19 cellular contexts compared by ENCODE assay signal in the genomic region with DNA sequence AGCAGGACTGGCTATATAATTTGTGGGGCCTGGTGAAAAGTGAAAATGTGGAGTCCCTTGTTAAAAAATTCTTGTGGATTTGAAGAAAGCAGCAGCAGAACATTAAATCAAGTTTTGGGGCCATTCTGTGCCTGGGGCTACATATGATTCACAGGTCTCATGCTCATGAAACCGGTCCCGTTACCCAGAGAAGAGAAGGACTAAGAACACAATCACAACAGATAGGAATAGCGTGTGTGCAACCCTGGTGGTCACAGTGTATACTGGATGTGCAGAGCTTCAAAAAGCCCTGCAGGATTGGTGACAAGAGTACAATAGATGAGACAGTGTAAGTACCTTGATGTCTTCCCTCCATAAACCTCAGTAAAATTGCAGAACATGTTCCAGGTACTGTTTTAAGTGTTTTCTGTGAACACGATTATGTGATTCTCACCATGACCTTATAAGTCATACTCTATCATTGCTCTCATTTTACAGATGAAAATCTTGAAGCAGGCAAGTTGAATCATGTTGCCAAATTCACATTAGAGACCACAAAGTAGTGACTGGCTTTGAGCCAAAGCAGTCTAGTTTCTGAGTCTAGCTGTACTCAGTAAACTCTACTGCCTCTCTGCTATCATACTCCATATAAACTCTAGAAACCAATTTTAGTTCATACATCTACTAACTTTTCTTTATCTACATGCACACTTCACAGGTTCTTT.
A peak's percentile ranks its signal among the peaks of the same experiment; 100 is the strongest.
DNase-seq lines count a peak whose midpoint lies in the region; ATAC-seq and TF ChIP-seq lines count a peak whose summit lies in the region.
"Had no signal": no experiment of that assay in that cellular context is flagged by ENCODE, and none has a peak within 500 bp of the region (broad histone marks: within the 10 kb centered on the region; RNA-seq: fewer than 3 reads in every experiment).

No MANE protein-coding gene starts in this region.

- H3K4me1 ChIP-seq in A673 (ENCODE audit: insufficient read depth, low read length, poor library complexity, severe bottlenecking) (no peaks in the 10 kb centered on the region), RWPE2 (ENCODE audit: insufficient read depth, poor library complexity, severe bottlenecking) (no peaks in the 10 kb centered on the region)
- H3K4me1 ChIP-seq: A549, SJCRH30 had no signal

- no peaks in the 10 kb centered on the region for H3K27me3 Mint-ChIP-seq in stimulated activated memory B cell treated with anti-CD40 and anti-IgM and Interleukin-4, amounts not matched to agents 10 μg/mL and 1 μg/mL and 100 μg/mL, for 72 hours

- H3K36me3 Mint-ChIP-seq in stimulated activated memory B cell treated with anti-CD40 and anti-IgM and Interleukin-4, amounts not matched to agents 10 μg/mL and 1 μg/mL and 100 μg/mL, for 72 hours = no peaks in the 10 kb centered on the region

- H3K27ac ChIP-seq in A673 (ENCODE audit: low read depth, low read length, poor library complexity, severe bottlenecking) (no peak overlapping the region), RWPE2 (ENCODE audit: poor library complexity, severe bottlenecking) (no peak overlapping the region)
- H3K27ac ChIP-seq: A549, RWPE1, SJCRH30 had no signal

- H3K9me3 ChIP-seq in A673 (ENCODE audit: low read depth, low read length, poor library complexity, severe bottlenecking) (no peaks in the 10 kb centered on the region), RWPE2 (ENCODE audit: severe bottlenecking) (no peaks in the 10 kb centered on the region)
- H3K9me3 ChIP-seq: A549, SJCRH30 had no signal

- no peak overlapping the region for H3K4me3 Mint-ChIP-seq in stimulated activated memory B cell treated with anti-CD40 and anti-IgM and Interleukin-4, amounts not matched to agents 10 μg/mL and 1 μg/mL and 100 μg/mL, for 72 hours

- no peak overlapping the region for H3K4me3 ChIP-seq in A673 (ENCODE audit: low read depth, low read length, poor library complexity, severe bottlenecking)
- H3K4me3 ChIP-seq in RWPE2 (ENCODE audit: severe bottlenecking) = no peak overlapping the region
- H3K4me3 ChIP-seq in epithelial cell of esophagus (ENCODE audit: low read length) = no peak overlapping the region
- H3K4me3 ChIP-seq: A549, SJCRH30 had no signal

- no TSS peak for BruUV-seq in A673 (replicated peaks; lab: Mats Ljungman, UMichigan)

- intact Hi-C loops in A673 (cut with micrococcal nuclease; ENCODE audit: unreplicated experiment) = no loop called here

- H3K27ac Mint-ChIP-seq in stimulated activated memory B cell treated with anti-CD40 and anti-IgM and Interleukin-4, amounts not matched to agents 10 μg/mL and 1 μg/mL and 100 μg/mL, for 72 hours = no peak overlapping the region

- POLR2A ChIA-PET in A673 (lab: Charles Lee; ENCODE audit: low non-redundant PET) = no interaction called here

- CTCF ChIA-PET in A673 (lab: Charles Lee) = no interaction called here

- H3K36me3 ChIP-seq in A673 (ENCODE audit: insufficient read depth, low read length, poor library complexity, severe bottlenecking) (no peaks in the 10 kb centered on the region), RWPE2 (ENCODE audit: low read depth) (no peaks in the 10 kb centered on the region)
- H3K36me3 ChIP-seq: SJCRH30 had no signal

- peaks cover 4% of the 10 kb centered on the region for H3K9me3 Mint-ChIP-seq in stimulated activated memory B cell treated with anti-CD40 and anti-IgM and Interleukin-4, amounts not matched to agents 10 μg/mL and 1 μg/mL and 100 μg/mL, for 72 hours

- TF ChIP-seq CTCF in A673 (conservative IDR thresholded peaks at IDR 0.05; ENCODE audit: low read depth, low read length) (no peak; the same call in 1 of the 2 replicates), RWPE2 (IDR thresholded peaks at IDR 0.05; ENCODE audit: poor library complexity, severe bottlenecking) (no peak), epithelial cell of esophagus (IDR thresholded peaks at IDR 0.05; ENCODE audit: insufficient read depth, low read depth, low read length, missing control alignments) (no peak)

- H3K4me1 Mint-ChIP-seq in stimulated activated memory B cell treated with anti-CD40 and anti-IgM and Interleukin-4, amounts not matched to agents 10 μg/mL and 1 μg/mL and 100 μg/mL, for 72 hours = no peaks in the 10 kb centered on the region

- DNase-seq in A673 (ENCODE audit: low spot score) (peak; percentile 6), NCI-H128 (lab: John Stamatoyannopoulos, UW; ENCODE audit: unreplicated experiment) (peak; percentile 12), RWPE2 (ENCODE audit: low spot score) (no peak), epithelial cell of esophagus (ENCODE audit: low read depth) (peak; percentile 57), GF-D8 (lab: John Stamatoyannopoulos, UW) (no peak), LoVo (ENCODE audit: low spot score) (no peak), DMS114 treated with DMSO at 0.1 percent for 48 hours (lab: John Stamatoyannopoulos, UW; ENCODE audit: unreplicated experiment) (no peak)
- DNase-seq: C1 segment of cervical spinal cord; DMS153; EL; NCI-H1105 treated with DMSO at 0.1 percent for 48 hours; NCI-H2029; NCI-H524 treated with DMSO at 0.1 percent for 48 hours; NK-92 treated with Interleukin-12 subunit alpha and Interleukin-12 subunit beta, amount 100 ng/mL, for 24 hours; SW 1271 had no signal

- no peaks in the 10 kb centered on the region for H3K27me3 ChIP-seq in A673 (replicated peaks; ENCODE audit: insufficient read depth, low read depth, low read length, poor library complexity)
- peaks cover 4% of the 10 kb centered on the region for H3K27me3 ChIP-seq in RWPE2 (ENCODE audit: insufficient read depth, poor library complexity, severe bottlenecking)
- H3K27me3 ChIP-seq: SJCRH30 had no signal

- peak; percentile 38; the same call in 1 of the 3 replicates for ATAC-seq in RWPE2 (ENCODE audit: low read depth)
- no peak for ATAC-seq in stimulated activated memory B cell treated with anti-CD40 and anti-IgM and Interleukin-4, amounts not matched to agents 10 μg/mL and 1 μg/mL and 100 μg/mL, for 72 hours
- ATAC-seq: A549 had no signal

Comparison
In these comparisons a context has a peak if more than half of its experiments do, and no peak if none do; other contexts are left out.
1. DNase-seq: peak in A673 (single experiment), NCI-H128 (single experiment) and epithelial cell of esophagus (single experiment); none in RWPE2 (single experiment), GF-D8 (single experiment), LoVo (single experiment) and DMS114 treated with DMSO at 0.1 percent for 48 hours (single experiment).